8 cellular contexts compared by ENCODE assay signal in genomic region chr19:34253711-34254551, GRCh38. TPM values are rescaled to one million over a fixed set of nuclear protein-coding genes. Genes with fewer than 3 reads are reported as not detected.
DNase-seq lines count a peak whose midpoint lies in the region; ATAC-seq, FAIRE-seq and TF ChIP-seq lines count a peak whose summit lies in the region.

No MANE protein-coding gene starts in this region.

- H3K14ac ChIP-seq in neuronal stem cell (ENCODE audit: low read length) = no peak overlapping the region

- no peak for DNase-seq in activated CD4-positive, alpha-beta T cell treated with anti-CD3 and anti-CD28 coated beads, Interleukin-2, amount 10 ng/mL, durations not matched to agents 7 days and 5 days
- no peak for DNase-seq in activated CD4-positive, alpha-beta T cell treated with anti-CD3 and anti-CD28 coated beads, Interleukin-2, amount 50 U/mL, for 1 hour
- peak; percentile 15 for DNase-seq in NCI-H2081 treated with DMSO at 0.1 percent for 48 hours (lab: John Stamatoyannopoulos, UW)
- DNase-seq in activated T-cell treated with anti-CD3 and anti-CD28 coated beads, Interleukin-2, amount 50 U/mL, for 48 hours = peak; percentile 89 to 91
- peak; percentile 90 to 94 for DNase-seq in frontal cortex (ENCODE audit: low spot score in 2 of 2)
- DNase-seq in neuronal stem cell (ENCODE audit: low spot score) = peak; percentile 84
- DNase-seq in GM20000 (ENCODE audit: low spot score) = no peak

- no peak overlapping the region for H2BK15ac ChIP-seq in neuronal stem cell (ENCODE audit: low read length)

- ATAC-seq in HG02610 (IDR thresholded peaks at IDR 0.05; ENCODE audit: unreplicated experiment) = peak; percentile 26

- FAIRE-seq in frontal cortex (lab: Jason Lieb, UNC) = no peak

- WGBS in neuronal stem cell (ENCODE audit: extremely low coverage in 2 of 2, insufficient read length in 2 of 2, insufficient replicate concordance in 1 of 2), 2 donors = no CpG with 5 or more reads among the region's 47 CpGs

- H3K9ac ChIP-seq in neuronal stem cell (ENCODE audit: low read depth, low read length, poor library complexity) = peak overlapping the region; percentile 83

- peaks cover 29% of the 10 kb centered on the region for H3K4me1 Mint-ChIP-seq in activated CD4-positive, alpha-beta T cell treated with anti-CD3 and anti-CD28 coated beads, Interleukin-2, amount 10 ng/mL, durations not matched to agents 7 days and 5 days

- no peak overlapping the region for H2BK120ac ChIP-seq in neuronal stem cell (ENCODE audit: low read depth, low read length)

- H3K27ac ChIP-seq in neuronal stem cell (replicated peaks; ENCODE audit: low read length) = peak overlapping the region; percentile 54

- H3K79me1 ChIP-seq in neuronal stem cell (ENCODE audit: low read depth, low read length) = peaks cover 4% of the 10 kb centered on the region

- no peak overlapping the region for H4K91ac ChIP-seq in neuronal stem cell (ENCODE audit: low read depth, low read length, poor library complexity)

- POLR2A ChIA-PET in activated CD4-positive, alpha-beta T cell treated with anti-CD3 and anti-CD28 coated beads, Interleukin-2, amount 10 ng/mL, durations not matched to agents 7 days and 5 days (lab: Charles Lee) = no interaction called here

- H3K4ac ChIP-seq in neuronal stem cell (ENCODE audit: low read length) = no peak overlapping the region

- H3K27me3 Mint-ChIP-seq in activated CD4-positive, alpha-beta T cell treated with anti-CD3 and anti-CD28 coated beads, Interleukin-2, amount 10 ng/mL, durations not matched to agents 7 days and 5 days = no peaks in the 10 kb centered on the region

- peaks cover 0 to 6% of the 10 kb centered on the region in 2 donors for H3K36me3 ChIP-seq in neuronal stem cell (replicated peaks in 1 of 2; ENCODE audit: control insufficient read depth in 2 of 2, insufficient read depth in 2 of 2, low read length in 2 of 2)

- H3K27ac Mint-ChIP-seq in activated CD4-positive, alpha-beta T cell treated with anti-CD3 and anti-CD28 coated beads, Interleukin-2, amount 10 ng/mL, durations not matched to agents 7 days and 5 days = peak overlapping the region; percentile 99

- H3K18ac ChIP-seq in neuronal stem cell (ENCODE audit: low read length) = peak overlapping the region; percentile 89

- peak overlapping the region; percentile 75 to 87 for H3K4me3 ChIP-seq in neuronal stem cell (ENCODE audit: low read length in 2 of 2)

- peak overlapping the region; percentile 71 for H3K4me2 ChIP-seq in neuronal stem cell (ENCODE audit: insufficient read depth, low read length, poor library complexity, severe bottlenecking)

- no peaks in the 10 kb centered on the region for H3K27me3 ChIP-seq in neuronal stem cell (ENCODE audit: control insufficient read depth in 3 of 3, insufficient read depth in 3 of 3, low read depth in 1 of 3, low read length in 3 of 3)

- peak overlapping the region; percentile 97 for H2AFZ ChIP-seq in neuronal stem cell (ENCODE audit: low read length)

- H2AK5ac ChIP-seq in neuronal stem cell (ENCODE audit: low read depth, low read length) = no peak overlapping the region

- TF ChIP-seq CTCF in GM20000 (IDR thresholded peaks at IDR 0.05; ENCODE audit: extremely low read depth, missing control alignments) = no peak

- peaks cover 0 to 2% of the 10 kb centered on the region in 2 donors for H3K4me1 ChIP-seq in neuronal stem cell (ENCODE audit: control insufficient read depth in 2 of 2, insufficient read depth in 1 of 2, low read depth in 1 of 2, low read length in 2 of 2)

- H3K4me3 Mint-ChIP-seq in activated CD4-positive, alpha-beta T cell treated with anti-CD3 and anti-CD28 coated beads, Interleukin-2, amount 10 ng/mL, durations not matched to agents 7 days and 5 days = peak overlapping the region; percentile 90

- H3K9me3 Mint-ChIP-seq in activated CD4-positive, alpha-beta T cell treated with anti-CD3 and anti-CD28 coated beads, Interleukin-2, amount 10 ng/mL, durations not matched to agents 7 days and 5 days = no peaks in the 10 kb centered on the region

- no peak overlapping the region for H2BK12ac ChIP-seq in neuronal stem cell (ENCODE audit: low read length)

- H3K36me3 Mint-ChIP-seq in activated CD4-positive, alpha-beta T cell treated with anti-CD3 and anti-CD28 coated beads, Interleukin-2, amount 10 ng/mL, durations not matched to agents 7 days and 5 days (ENCODE audit: low read depth) = no peaks in the 10 kb centered on the region

- no peaks in the 10 kb centered on the region for H3K9me3 ChIP-seq in neuronal stem cell (replicated peaks in 1 of 2; ENCODE audit: control insufficient read depth in 2 of 2, insufficient read depth in 1 of 2, low read depth in 1 of 2, low read length in 2 of 2)

- H2BK5ac ChIP-seq in neuronal stem cell (ENCODE audit: low read length) = no peak overlapping the region

- H3K23ac ChIP-seq in neuronal stem cell (ENCODE audit: low read depth, low read length, poor library complexity) = peak overlapping the region; percentile 73

- CTCF ChIA-PET in activated CD4-positive, alpha-beta T cell treated with anti-CD3 and anti-CD28 coated beads, Interleukin-2, amount 10 ng/mL, durations not matched to agents 7 days and 5 days (lab: Charles Lee) = interaction anchor here (0.7 kb wide), 2 partner anchors 83 to 403 kb away, joined by 3 read pairs; no protein-coding TSS in a partner anchor

- no peak overlapping the region for H4K8ac ChIP-seq in neuronal stem cell (ENCODE audit: low read depth, low read length)

RNA-seq across cellular contexts. Expression of gene GARRE1, which starts 0.4 kb away (rescaled TPM):
- total RNA-seq in activated CD4-positive, alpha-beta T cell treated with anti-CD3 and anti-CD28 coated beads, Interleukin-2, amount 10 ng/mL, durations not matched to agents 7 days and 5 days = 10 to 100 TPM; 16.1 to 16.6 TPM
- total RNA-seq in frontal cortex = 17.1 TPM
- 37.1 TPM for polyA plus RNA-seq in neuronal stem cell (2013, experiment 1 of 2)
- polyA plus RNA-seq in neuronal stem cell (2013, experiment 2 of 2) = 40.7 TPM

Comparison
In these comparisons a context has a peak if more than half of its experiments do, and no peak if none do; other contexts are left out.
1. DNase-seq: peak in NCI-H2081 treated with DMSO at 0.1 percent for 48 hours (single experiment), activated T-cell treated with anti-CD3 and anti-CD28 coated beads, Interleukin-2, amount 50 U/mL, for 48 hours (2 of 2), frontal cortex (2 of 2) and neuronal stem cell (single experiment); none in activated CD4-positive, alpha-beta T cell treated with anti-CD3 and anti-CD28 coated beads, Interleukin-2, amount 10 ng/mL, durations not matched to agents 7 days and 5 days (single experiment), activated CD4-positive, alpha-beta T cell treated with anti-CD3 and anti-CD28 coated beads, Interleukin-2, amount 50 U/mL, for 1 hour (single experiment) and GM20000 (single experiment).